24 cellular contexts compared by ENCODE assay signal in the genomic region with DNA sequence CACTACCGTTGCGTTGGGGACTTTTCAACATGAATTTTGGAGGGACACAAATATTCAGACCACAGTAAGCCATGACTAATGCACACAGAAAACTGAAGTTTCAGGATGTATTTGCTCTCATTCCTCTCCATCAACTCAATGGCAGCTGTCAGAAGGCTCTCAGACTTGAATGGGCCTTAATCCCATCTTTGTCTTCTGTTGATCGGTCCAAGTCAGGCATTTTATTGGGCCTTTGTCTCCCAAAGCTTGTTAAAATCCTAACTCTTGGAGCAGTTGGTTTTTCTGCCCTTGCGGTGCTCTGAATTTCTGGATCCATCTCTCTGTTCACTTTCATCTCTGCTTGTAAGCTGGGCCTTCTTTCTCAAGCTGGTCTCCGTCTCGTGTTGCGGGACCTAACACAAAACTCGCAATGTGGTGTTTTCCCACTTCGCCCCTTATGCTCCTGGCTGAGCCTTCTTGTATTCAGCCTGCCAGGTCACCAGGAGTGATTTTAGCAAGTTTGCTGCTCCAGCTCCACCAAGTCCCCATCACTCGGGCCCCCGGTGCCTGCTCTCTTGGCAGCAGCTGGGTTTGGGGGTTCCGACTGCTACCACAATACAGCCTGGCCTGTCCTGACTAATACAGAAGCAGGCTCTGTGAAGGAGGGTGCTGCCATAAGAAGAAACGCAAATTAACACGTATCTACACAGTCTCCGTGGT. TPM values are rescaled to one million over a fixed set of nuclear protein-coding genes. Genes with fewer than 3 reads are reported as not detected.
"Had no signal": no experiment of that assay in that cellular context is flagged by ENCODE, and none has a peak within 500 bp of the region (broad histone marks: within the 10 kb centered on the region; RNA-seq: fewer than 3 reads in every experiment).

No MANE protein-coding gene starts in this region.

- H3K27ac Mint-ChIP-seq: activated CD8-positive, alpha-beta T cell treated with anti-CD3 and anti-CD28 coated beads for 36 hours; activated naive CD4-positive, alpha-beta T cell treated with anti-CD3 and anti-CD28 coated beads for 36 hours; activated naive CD8-positive, alpha-beta T cell; activated T-cell treated with anti-CD3 and anti-CD28 coated beads, Interleukin-2, amount 50 U/mL, for 24 hours; activated T-helper 1 cell treated with anti-CD3 and anti-CD28 coated beads, Interleukin-12 subunit alpha, Interleukin-12 subunit beta, Interleukin-2, Interleukin-4 antibody, amounts not matched to agents 30 ng/mL and 10 ng/mL and 1 ng/mL, durations not matched to agents 14 hours and 24 hours and 36 hours had no signal

- DNase-seq: activated CD4-positive, alpha-beta T cell treated with anti-CD3 and anti-CD28 coated beads for 4 hours; activated CD8-positive, alpha-beta T cell treated with anti-CD3 and anti-CD28 coated beads for 36 hours; activated gamma-delta T cell; activated naive CD4-positive, alpha-beta T cell treated with anti-CD3 and anti-CD28 coated beads for 36 hours; activated T-cell treated with anti-CD3 and anti-CD28 coated beads, Interleukin-2, amount 50 U/mL, for 24 hours; central memory CD4-positive, alpha-beta T cell; NCI-H1092; NCI-H1417 treated with DMSO at 0.1 percent for 48 hours; NCI-H1694; NCI-H2029 treated with DMSO at 0.1 percent for 48 hours; NCI-H345; NCI-H524; Peyer's patch; Right ventricle myocardium superior; SJCRH30; SK-N-SH; T-helper 1 cell; WERI-Rb-1 had no signal

- H3K4me3 Mint-ChIP-seq: activated CD8-positive, alpha-beta T cell treated with anti-CD3 and anti-CD28 coated beads for 36 hours; activated naive CD4-positive, alpha-beta T cell treated with anti-CD3 and anti-CD28 coated beads for 36 hours; activated naive CD8-positive, alpha-beta T cell; activated T-cell treated with anti-CD3 and anti-CD28 coated beads, Interleukin-2, amount 50 U/mL, for 24 hours; activated T-helper 1 cell treated with anti-CD3 and anti-CD28 coated beads, Interleukin-12 subunit alpha, Interleukin-12 subunit beta, Interleukin-2, Interleukin-4 antibody, amounts not matched to agents 30 ng/mL and 10 ng/mL and 1 ng/mL, durations not matched to agents 14 hours and 24 hours and 36 hours had no signal

- H3K36me3 Mint-ChIP-seq: activated naive CD8-positive, alpha-beta T cell had no signal

- H3K9me3 Mint-ChIP-seq: activated CD8-positive, alpha-beta T cell treated with anti-CD3 and anti-CD28 coated beads for 36 hours; activated naive CD4-positive, alpha-beta T cell treated with anti-CD3 and anti-CD28 coated beads for 36 hours; activated T-cell treated with anti-CD3 and anti-CD28 coated beads, Interleukin-2, amount 50 U/mL, for 24 hours had no signal

- H3K27ac ChIP-seq: breast epithelium, KMS-11, Peyer's patch, RWPE1, SJCRH30, WERI-Rb-1 had no signal

RNA-seq across cellular contexts. Expression of gene TSPAN32, which starts 27.0 kb away (rescaled TPM):
- total RNA-seq: MCF 10A had no signal

RNA-seq across cellular contexts. Expression of gene C11orf21, which starts 27.1 kb away (rescaled TPM):
- total RNA-seq: MCF 10A, SJCRH30 had no signal

RNA-seq across cellular contexts. Expression of gene ASCL2, which starts 58.4 kb away (rescaled TPM):
- total RNA-seq: activated naive CD4-positive, alpha-beta T cell treated with anti-CD3 and anti-CD28 coated beads for 36 hours; MCF 10A; SJCRH30 had no signal
